11 cellular contexts compared by ENCODE assay signal in genomic region chr10:32050145-32050544, GRCh38. TPM values are rescaled to one million over a fixed set of nuclear protein-coding genes. Genes with fewer than 3 reads are reported as not detected.
DNase-seq lines count a peak whose midpoint lies in the region; ATAC-seq, FAIRE-seq and TF ChIP-seq lines count a peak whose summit lies in the region.
"Had no signal": no experiment of that assay in that cellular context is flagged by ENCODE, and none has a peak within 500 bp of the region (broad histone marks: within the 10 kb centered on the region; RNA-seq: fewer than 3 reads in every experiment).

No MANE protein-coding gene starts in this region.

- TF ChIP-seq CTCF in WTC11 (IDR thresholded peaks at IDR 0.05): no peak
- no peak for TF ChIP-seq CTCF in glutamatergic neuron (IDR thresholded peaks at IDR 0.05; ENCODE audit: partially characterized antibody, unreplicated experiment)
- TF ChIP-seq CTCF in kidney (IDR thresholded peaks at IDR 0.05; ENCODE audit: borderline replicate concordance, extremely low read depth, insufficient read depth): no peak

- no peaks in the 10 kb centered on the region for H3K9me3 ChIP-seq in kidney (ENCODE audit: control insufficient read depth in 1 of 2, low read length in 2 of 2)
- H3K9me3 ChIP-seq in neuronal stem cell (replicated peaks in 1 of 2; ENCODE audit: control insufficient read depth in 2 of 2, insufficient read depth in 1 of 2, low read depth in 1 of 2, low read length in 2 of 2): no peaks in the 10 kb centered on the region
- H3K9me3 ChIP-seq: upper lobe of right lung had no signal

- H3K9ac ChIP-seq in rectal smooth muscle tissue (ENCODE audit: low read length): no peak overlapping the region
- H3K9ac ChIP-seq in kidney (ENCODE audit: low read length in 2 of 2): no peak overlapping the region
- no peak overlapping the region for H3K9ac ChIP-seq in neuronal stem cell (ENCODE audit: low read depth, low read length, poor library complexity)

- H3K4me1 ChIP-seq in rectal smooth muscle tissue (ENCODE audit: control insufficient read depth, insufficient read depth, low read length) (peaks cover 37% of the 10 kb centered on the region), kidney (ENCODE audit: control insufficient read depth in 1 of 2, insufficient read depth in 1 of 2, low read depth in 1 of 2, low read length in 2 of 2) (peaks cover 5 to 15% of the 10 kb centered on the region in 2 donors), neuronal stem cell (ENCODE audit: control insufficient read depth in 2 of 2, insufficient read depth in 1 of 2, low read depth in 1 of 2, low read length in 2 of 2) (peaks cover 4 to 6% of the 10 kb centered on the region in 2 donors)

- intact Hi-C loops in activated CD4-positive, alpha-beta T cell treated with anti-CD3 and anti-CD28 coated beads, Interleukin-2, amount 10 ng/mL, durations not matched to agents 24 days and 14 days (cut with micrococcal nuclease): loop anchor here (10.0 kb wide), 2 partner anchors 705 to 1085 kb away; no protein-coding TSS in a partner anchor
- intact Hi-C loops in kidney (cut with DNase I): no loop called here

- no peak overlapping the region for H3K4me3 Mint-ChIP-seq in activated CD4-positive, alpha-beta T cell treated with anti-CD3 and anti-CD28 coated beads, Interleukin-2, amount 10 ng/mL, durations not matched to agents 24 days and 14 days
- H3K4me3 Mint-ChIP-seq in WTC11 (peak overlapping the region; percentile 50), glutamatergic neuron (ENCODE audit: unreplicated experiment) (peak overlapping the region; percentile 31)

- no peak overlapping the region for H2BK15ac ChIP-seq in neuronal stem cell (ENCODE audit: low read length)

- peaks cover 59% of the 10 kb centered on the region for H3K36me3 Mint-ChIP-seq in activated CD4-positive, alpha-beta T cell treated with anti-CD3 and anti-CD28 coated beads, Interleukin-2, amount 10 ng/mL, durations not matched to agents 24 days and 14 days (ENCODE audit: low read depth)
- H3K36me3 Mint-ChIP-seq in WTC11 (peaks cover 27% of the 10 kb centered on the region), glutamatergic neuron (ENCODE audit: unreplicated experiment) (peaks cover 8% of the 10 kb centered on the region)

- POLR2A ChIA-PET in WTC11 (lab: Charles Lee): no interaction called here

- H3K14ac ChIP-seq in neuronal stem cell (ENCODE audit: low read length): no peak overlapping the region

- peak overlapping the region; percentile 6 for H3K27ac Mint-ChIP-seq in activated CD4-positive, alpha-beta T cell treated with anti-CD3 and anti-CD28 coated beads, Interleukin-2, amount 10 ng/mL, durations not matched to agents 24 days and 14 days
- H3K27ac Mint-ChIP-seq in WTC11: peak overlapping the region; percentile 88
- peak overlapping the region; percentile 71 for H3K27ac Mint-ChIP-seq in glutamatergic neuron (ENCODE audit: unreplicated experiment)

- H3K18ac ChIP-seq in neuronal stem cell (ENCODE audit: low read length): no peak overlapping the region

- H2AK5ac ChIP-seq in neuronal stem cell (ENCODE audit: low read depth, low read length): no peak overlapping the region

- no peak overlapping the region for H3K4ac ChIP-seq in neuronal stem cell (ENCODE audit: low read length)

- no peak overlapping the region for H2BK12ac ChIP-seq in neuronal stem cell (ENCODE audit: low read length)

- peak overlapping the region; percentile 91 for H3K27ac ChIP-seq in rectal smooth muscle tissue (ENCODE audit: low read depth, low read length)
- H3K27ac ChIP-seq in kidney (ENCODE audit: low read depth in 2 of 2, low read length in 2 of 2): no peak overlapping the region
- H3K27ac ChIP-seq in neuronal stem cell (replicated peaks; ENCODE audit: low read length): no peak overlapping the region
- H3K27ac ChIP-seq: upper lobe of right lung had no signal

- H3K23ac ChIP-seq in neuronal stem cell (ENCODE audit: low read depth, low read length, poor library complexity): no peak overlapping the region

- CTCF ChIA-PET in WTC11 (lab: Charles Lee): interaction anchor here (1.3 kb wide), 1 partner anchor 161 kb away, joined by 8 read pairs; no protein-coding TSS in a partner anchor

- WGBS in neuronal stem cell (ENCODE audit: extremely low coverage in 2 of 2, insufficient read length in 2 of 2, insufficient replicate concordance in 1 of 2), 2 donors: no CpG with 5 or more reads among the region's 5 CpGs

- no peak for FAIRE-seq in kidney (lab: Jason Lieb, UNC)

- no peaks in the 10 kb centered on the region for H3K27me3 ChIP-seq in rectal smooth muscle tissue (ENCODE audit: control insufficient read depth, insufficient read depth, low read length)
- H3K27me3 ChIP-seq in neuronal stem cell (ENCODE audit: control insufficient read depth in 3 of 3, insufficient read depth in 3 of 3, low read depth in 1 of 3, low read length in 3 of 3): no peaks in the 10 kb centered on the region
- H3K27me3 ChIP-seq: upper lobe of right lung had no signal

- H3K4me2 ChIP-seq in neuronal stem cell (ENCODE audit: insufficient read depth, low read length, poor library complexity, severe bottlenecking): no peak overlapping the region

- H2AFZ ChIP-seq in neuronal stem cell (ENCODE audit: low read length): no peak overlapping the region

- ATAC-seq in WTC11: peak; percentile 69
- ATAC-seq: upper lobe of right lung had no signal

- H3K9me3 Mint-ChIP-seq in activated CD4-positive, alpha-beta T cell treated with anti-CD3 and anti-CD28 coated beads, Interleukin-2, amount 10 ng/mL, durations not matched to agents 24 days and 14 days: peaks cover 4% of the 10 kb centered on the region
- H3K9me3 Mint-ChIP-seq in WTC11: no peaks in the 10 kb centered on the region
- peaks cover under 1% of the 10 kb centered on the region for H3K9me3 Mint-ChIP-seq in glutamatergic neuron (ENCODE audit: unreplicated experiment)

- H2BK120ac ChIP-seq in neuronal stem cell (ENCODE audit: low read depth, low read length): no peak overlapping the region

- H3K4me3 ChIP-seq in rectal smooth muscle tissue (ENCODE audit: low read length) (peak overlapping the region; percentile 6), kidney (ENCODE audit: low read length in 2 of 2) (no peak overlapping the region), neuronal stem cell (ENCODE audit: low read length in 2 of 2) (no peak overlapping the region)
- H3K4me3 ChIP-seq: upper lobe of right lung had no signal

- H4K91ac ChIP-seq in neuronal stem cell (ENCODE audit: low read depth, low read length, poor library complexity): no peak overlapping the region

- DNase-seq in activated CD4-positive, alpha-beta T cell treated with anti-CD3 and anti-CD28 coated beads, Interleukin-2, amount 10 ng/mL, durations not matched to agents 24 days and 14 days: no peak
- no peak for DNase-seq in activated CD4-positive, alpha-beta T cell treated with anti-CD3 and anti-CD28 coated beads for 4 hours
- DNase-seq in WTC11 (ENCODE audit: low spot score) (no peak), glutamatergic neuron (no peak), anterior cingulate cortex (lab: John Stamatoyannopoulos, UW) (no peak), kidney (no peak), neuronal stem cell (ENCODE audit: low spot score) (no peak)
- DNase-seq: NCI-H2029 treated with DMSO at 0.1 percent for 48 hours; stimulated activated CD4-positive, alpha-beta T cell treated with anti-CD3 and anti-CD28 coated beads, Interleukin-4, amount 100 ng/mL, for 1 hour; upper lobe of right lung had no signal

- no peak overlapping the region for H4K8ac ChIP-seq in neuronal stem cell (ENCODE audit: low read depth, low read length)

- H3K79me1 ChIP-seq in neuronal stem cell (ENCODE audit: low read depth, low read length): no peaks in the 10 kb centered on the region

- H2BK5ac ChIP-seq in neuronal stem cell (ENCODE audit: low read length): no peak overlapping the region

- H3K27me3 Mint-ChIP-seq in activated CD4-positive, alpha-beta T cell treated with anti-CD3 and anti-CD28 coated beads, Interleukin-2, amount 10 ng/mL, durations not matched to agents 24 days and 14 days: no peaks in the 10 kb centered on the region
- no peaks in the 10 kb centered on the region for H3K27me3 Mint-ChIP-seq in WTC11 (ENCODE audit: low read depth)
- peaks cover 3% of the 10 kb centered on the region for H3K27me3 Mint-ChIP-seq in glutamatergic neuron (ENCODE audit: unreplicated experiment)

- H3K36me3 ChIP-seq in rectal smooth muscle tissue (ENCODE audit: control insufficient read depth, insufficient read depth, low read length) (peaks cover 5% of the 10 kb centered on the region), kidney (ENCODE audit: control insufficient read depth in 1 of 2, insufficient read depth in 2 of 2, low read length in 2 of 2) (peaks cover 9 to 18% of the 10 kb centered on the region in 2 donors), neuronal stem cell (replicated peaks in 1 of 2; ENCODE audit: control insufficient read depth in 2 of 2, insufficient read depth in 2 of 2, low read length in 2 of 2) (peaks cover 4 to 60% of the 10 kb centered on the region in 2 donors)

- H3K4me1 Mint-ChIP-seq in activated CD4-positive, alpha-beta T cell treated with anti-CD3 and anti-CD28 coated beads, Interleukin-2, amount 10 ng/mL, durations not matched to agents 24 days and 14 days: peaks cover 69% of the 10 kb centered on the region
- H3K4me1 Mint-ChIP-seq in WTC11: peaks cover 59% of the 10 kb centered on the region
- H3K4me1 Mint-ChIP-seq in glutamatergic neuron (ENCODE audit: low read depth, unreplicated experiment): peaks cover 35% of the 10 kb centered on the region

TF ChIP-seq in WTC11, 78 proteins besides CTCF, POLR2A, EP300 and RAD21 (continues in another document):
- TF ChIP-seq, protein P1, sequence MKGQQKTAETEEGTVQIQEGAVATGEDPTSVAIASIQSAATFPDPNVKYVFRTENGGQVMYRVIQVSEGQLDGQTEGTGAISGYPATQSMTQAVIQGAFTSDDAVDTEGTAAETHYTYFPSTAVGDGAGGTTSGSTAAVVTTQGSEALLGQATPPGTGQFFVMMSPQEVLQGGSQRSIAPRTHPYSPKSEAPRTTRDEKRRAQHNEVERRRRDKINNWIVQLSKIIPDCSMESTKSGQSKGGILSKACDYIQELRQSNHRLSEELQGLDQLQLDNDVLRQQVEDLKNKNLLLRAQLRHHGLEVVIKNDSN (CRISPR knock-in tag; IDR thresholded peaks at IDR 0.05): peak; percentile 71
- TF ChIP-seq, protein P2, sequence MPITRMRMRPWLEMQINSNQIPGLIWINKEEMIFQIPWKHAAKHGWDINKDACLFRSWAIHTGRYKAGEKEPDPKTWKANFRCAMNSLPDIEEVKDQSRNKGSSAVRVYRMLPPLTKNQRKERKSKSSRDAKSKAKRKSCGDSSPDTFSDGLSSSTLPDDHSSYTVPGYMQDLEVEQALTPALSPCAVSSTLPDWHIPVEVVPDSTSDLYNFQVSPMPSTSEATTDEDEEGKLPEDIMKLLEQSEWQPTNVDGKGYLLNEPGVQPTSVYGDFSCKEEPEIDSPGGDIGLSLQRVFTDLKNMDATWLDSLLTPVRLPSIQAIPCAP (CRISPR knock-in tag; IDR thresholded peaks at IDR 0.05): no peak

RNA-seq across cellular contexts. Expression of gene KIF5B, which starts 6.1 kb away (rescaled TPM):
- 81.3 and 82.2 TPM in 2 replicates for total RNA-seq in activated CD4-positive, alpha-beta T cell treated with anti-CD3 and anti-CD28 coated beads, Interleukin-2, amount 10 ng/mL, durations not matched to agents 24 days and 14 days
- total RNA-seq in WTC11 (2021) (63.2 to 67.5 TPM (median 66.9 TPM) in 3 replicates), glutamatergic neuron (ENCODE audit: unreplicated experiment) (105 TPM), kidney (77.2 TPM)
- 26.9 TPM for polyA plus RNA-seq in kidney (ENCODE audit: insufficient read depth, low read depth, low replicate concordance)
- 76.9 TPM for polyA plus RNA-seq in neuronal stem cell (2013, experiment 1 of 2)
- 78.4 TPM for polyA plus RNA-seq in neuronal stem cell (2013, experiment 2 of 2)

Comparison
In these comparisons a context has a peak if more than half of its experiments do, and no peak if none do; other contexts are left out.
1. H3K27ac Mint-ChIP-seq: peak in every context shown above with its lines; median percentile 88 in WTC11; 71 in glutamatergic neuron; 6 in activated CD4-positive, alpha-beta T cell treated with anti-CD3 and anti-CD28 coated beads, Interleukin-2, amount 10 ng/mL, durations not matched to agents 24 days and 14 days.